In genomic region chr3:130893240-130894129, GRCh38 we compare ENCODE assay signal across 7 cellular contexts.
A peak's percentile ranks its signal among the peaks of the same experiment; 100 is the strongest.
DNase-seq lines count a peak whose midpoint lies in the region; ATAC-seq and TF ChIP-seq lines count a peak whose summit lies in the region.

Gene ATP2C1 (plus strand): TSS chr3:130894084. CDS start chr3:130894770, 686 bp downstream.

- TF ChIP-seq CTCF in astrocyte of the spinal cord (IDR thresholded peaks at IDR 0.05; ENCODE audit: low read depth, low read length) (no peak), retinal pigment epithelial cell (conservative IDR thresholded peaks at IDR 0.05; ENCODE audit: low read depth, low read length) (no peak)

- ATAC-seq in GM18511 (IDR thresholded peaks at IDR 0.05; ENCODE audit: unreplicated experiment): peak; percentile 92
- peak; percentile 91 for ATAC-seq in HG03039 (IDR thresholded peaks at IDR 0.05; ENCODE audit: unreplicated experiment)

- DNase-seq in NCI-H2081 (lab: John Stamatoyannopoulos, UW): peak; percentile 98 to 99
- peak; percentile 87 for DNase-seq in T1000 (lab: John Stamatoyannopoulos, UW)
- peak; percentile 95 for DNase-seq in astrocyte of the spinal cord (ENCODE audit: low read depth, low spot score)
- peak; percentile 64 to 96 (median 90) for DNase-seq in hypothalamus (lab: John Stamatoyannopoulos, UW)
- DNase-seq in retinal pigment epithelial cell (ENCODE audit: low read depth): peak; percentile 65

- in situ Hi-C loops in astrocyte of the spinal cord (cut with HindIII; ENCODE audit: low sequenced_read_pairs): no loop called here

- H3K4me3 ChIP-seq in astrocyte of the spinal cord (ENCODE audit: low read depth, low read length) (peak within 1 kb of the TSS; percentile 92), retinal pigment epithelial cell (ENCODE audit: low read length) (peak within 1 kb of the TSS; percentile 89)

Comparison
In these comparisons a context has a peak if more than half of its experiments do, and no peak if none do; other contexts are left out.
1. Peak in every context shown above with its lines: DNase-seq, ATAC-seq and H3K4me3 ChIP-seq.